Comparison of ENCODE assay signal across 19 cellular contexts in the genomic region with DNA sequence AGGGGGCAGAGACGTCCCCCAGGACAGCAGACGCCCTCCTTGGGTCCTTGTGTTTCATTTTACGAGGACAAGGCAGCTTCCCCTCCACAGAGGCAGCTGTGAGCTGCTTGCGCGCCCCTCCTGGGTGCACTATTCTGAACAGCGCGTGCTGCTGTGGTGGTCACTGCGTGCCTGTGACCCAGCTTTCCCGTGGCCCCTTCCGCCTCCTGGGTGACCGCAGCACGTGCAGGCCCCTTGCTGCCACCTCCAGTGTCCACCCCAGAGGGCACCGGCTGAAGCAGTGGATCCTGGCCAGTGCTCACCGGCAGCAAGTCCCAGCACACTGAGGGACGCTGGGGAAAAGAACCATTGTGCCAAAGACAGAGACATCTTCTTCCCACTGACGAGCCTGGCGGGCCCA.
DNase-seq lines count a peak whose midpoint lies in the region; ATAC-seq and TF ChIP-seq lines count a peak whose summit lies in the region.
"Had no signal": no experiment of that assay in that cellular context is flagged by ENCODE, and none has a peak within 500 bp of the region (broad histone marks: within the 10 kb centered on the region; RNA-seq: fewer than 3 reads in every experiment).

No MANE protein-coding gene starts in this region.

- no peaks in the 10 kb centered on the region for H3K9me2 ChIP-seq in Karpas-422 (replicated peaks; ENCODE audit: insufficient read depth, low read length)

- H2BK15ac ChIP-seq in neuronal stem cell (ENCODE audit: low read length) = no peak overlapping the region

- peaks cover 24% of the 10 kb centered on the region for H3K9me3 Mint-ChIP-seq in chondrocyte (ENCODE audit: low read depth)
- H3K9me3 Mint-ChIP-seq: CD8-positive, alpha-beta memory T cell had no signal

- peak overlapping the region in 9 of 11 experiments; percentile 55 to 86 (median 79); a peak in 18 of 22 replicates for H3K4me2 ChIP-seq in BLaER1 treated with 17β-estradiol and CSF1 and Interleukin-3, amounts not matched to agents 10 nM and 100 nM
- H3K4me2 ChIP-seq in neuronal stem cell (ENCODE audit: insufficient read depth, low read length, poor library complexity, severe bottlenecking) (no peak overlapping the region), Karpas-422 (ENCODE audit: low read depth, low read length, poor library complexity, severe bottlenecking) (no peak overlapping the region)
- H3K4me2 ChIP-seq: GM23338 had no signal

- H3K23ac ChIP-seq in neuronal stem cell (ENCODE audit: low read depth, low read length, poor library complexity) = peak overlapping the region; percentile 56

- ATAC-seq in upper lobe of right lung (peak; percentile 27), GM18519 (IDR thresholded peaks at IDR 0.05; ENCODE audit: low FRiP score, unreplicated experiment) (no peak)
- ATAC-seq: GM12878, GM23338, HCT116 had no signal

- peaks cover 0 to 94% (median 81%) of the 10 kb centered on the region in 10 experiments; a peak in 18 of 20 replicates for H3K4me1 ChIP-seq in BLaER1 treated with 17β-estradiol and CSF1 and Interleukin-3, amounts not matched to agents 10 nM and 100 nM
- peaks cover 0 to 4% of the 10 kb centered on the region in 2 donors for H3K4me1 ChIP-seq in neuronal stem cell (ENCODE audit: control insufficient read depth in 2 of 2, insufficient read depth in 1 of 2, low read depth in 1 of 2, low read length in 2 of 2)
- no peaks in the 10 kb centered on the region for H3K4me1 ChIP-seq in upper lobe of right lung
- H3K4me1 ChIP-seq in Karpas-422 (ENCODE audit: low read length) = no peaks in the 10 kb centered on the region
- H3K4me1 ChIP-seq in uterus = no peaks in the 10 kb centered on the region

- no peaks in the 10 kb centered on the region for H3K4me1 Mint-ChIP-seq in chondrocyte (ENCODE audit: low read depth)
- H3K4me1 Mint-ChIP-seq: CD14-positive monocyte; CD8-positive, alpha-beta memory T cell; GM23338 had no signal

- H3K4ac ChIP-seq in neuronal stem cell (ENCODE audit: low read length) = peak overlapping the region; percentile 10

- no peak overlapping the region for H2AFZ ChIP-seq in neuronal stem cell (ENCODE audit: low read length)
- H2AFZ ChIP-seq in Karpas-422 (ENCODE audit: low read length) = no peak overlapping the region
- H2AFZ ChIP-seq: GM23338 had no signal

- no peaks in the 10 kb centered on the region for H3K36me3 Mint-ChIP-seq in chondrocyte (ENCODE audit: low read depth)
- H3K36me3 Mint-ChIP-seq: CD14-positive monocyte; CD8-positive, alpha-beta memory T cell had no signal

- no peak for TF ChIP-seq CTCF in chondrocyte (IDR thresholded peaks at IDR 0.05)
- TF ChIP-seq CTCF in upper lobe of right lung (IDR thresholded peaks at IDR 0.05) = no peak
- no peak for TF ChIP-seq CTCF in uterus (IDR thresholded peaks at IDR 0.05)

- no peak overlapping the region for H3K4me3 ChIP-seq in BLaER1 treated with 17β-estradiol and CSF1 and Interleukin-3, amounts not matched to agents 10 nM and 100 nM
- H3K4me3 ChIP-seq in neuronal stem cell (ENCODE audit: low read length in 2 of 2) (no peak overlapping the region), upper lobe of right lung (no peak overlapping the region), Karpas-422 (ENCODE audit: low read length) (no peak overlapping the region), uterus (no peak overlapping the region)
- H3K4me3 ChIP-seq: GM12878, GM23338 had no signal

- peak overlapping the region; percentile 73 for H2AK5ac ChIP-seq in neuronal stem cell (ENCODE audit: low read depth, low read length)

- DNase-seq in chondrocyte (ENCODE audit: low spot score) = peak; percentile 63
- no peak for DNase-seq in neuronal stem cell (ENCODE audit: low spot score)
- DNase-seq in upper lobe of right lung = no peak
- DNase-seq in NCI-H146 (lab: John Stamatoyannopoulos, UW) = no peak
- no peak for DNase-seq in Karpas-422
- DNase-seq in uterus = no peak
- DNase-seq: CD4-positive, alpha-beta T cell; DMS 273 treated with DMSO at 0.1 percent for 48 hours; DMS79; EL; GDM1; H9 had no signal

- H4K91ac ChIP-seq in neuronal stem cell (ENCODE audit: low read depth, low read length, poor library complexity) = no peak overlapping the region

- H3K27ac Mint-ChIP-seq in chondrocyte (ENCODE audit: unreplicated experiment) = no peak overlapping the region
- H3K27ac Mint-ChIP-seq: CD14-positive monocyte; CD4-positive, alpha-beta T cell; CD8-positive, alpha-beta memory T cell; GM23338; H9 had no signal

- H3K27me3 Mint-ChIP-seq in chondrocyte (ENCODE audit: low read depth) = no peaks in the 10 kb centered on the region
- H3K27me3 Mint-ChIP-seq: CD4-positive, alpha-beta T cell; CD8-positive, alpha-beta memory T cell had no signal

- no peak overlapping the region for H3K14ac ChIP-seq in neuronal stem cell (ENCODE audit: low read length)

- peak overlapping the region in 6 of 11 experiments; percentile 8 to 66 (median 44); a peak in 7 of 22 replicates for H3K9ac ChIP-seq in BLaER1 treated with 17β-estradiol and CSF1 and Interleukin-3, amounts not matched to agents 10 nM and 100 nM
- H3K9ac ChIP-seq in neuronal stem cell (ENCODE audit: low read depth, low read length, poor library complexity) = no peak overlapping the region
- no peak overlapping the region for H3K9ac ChIP-seq in Karpas-422 (ENCODE audit: low read length)

- no peak overlapping the region for H4K8ac ChIP-seq in neuronal stem cell (ENCODE audit: low read depth, low read length)

- no CpG with 5 or more reads among the region's 17 CpGs for WGBS in neuronal stem cell (ENCODE audit: extremely low coverage in 2 of 2, insufficient read length in 2 of 2, insufficient replicate concordance in 1 of 2), 2 donors

- peaks cover 0 to 30% (median 9%) of the 10 kb centered on the region in 11 experiments; a peak in 11 of 22 replicates for H3K36me3 ChIP-seq in BLaER1 treated with 17β-estradiol and CSF1 and Interleukin-3, amounts not matched to agents 10 nM and 100 nM
- H3K36me3 ChIP-seq in neuronal stem cell (replicated peaks in 1 of 2; ENCODE audit: control insufficient read depth in 2 of 2, insufficient read depth in 2 of 2, low read length in 2 of 2) (no peaks in the 10 kb centered on the region), upper lobe of right lung (no peaks in the 10 kb centered on the region), Karpas-422 (ENCODE audit: insufficient read depth, low read length) (no peaks in the 10 kb centered on the region), uterus (no peaks in the 10 kb centered on the region)

- peak overlapping the region in 6 of 11 experiments; percentile 31 to 80 (median 68); a peak in 11 of 22 replicates for H3K27ac ChIP-seq in BLaER1 treated with 17β-estradiol and CSF1 and Interleukin-3, amounts not matched to agents 10 nM and 100 nM
- H3K27ac ChIP-seq in neuronal stem cell (replicated peaks; ENCODE audit: low read length) (no peak overlapping the region), upper lobe of right lung (no peak overlapping the region), Karpas-422 (ENCODE audit: low read length) (no peak overlapping the region), uterus (no peak overlapping the region)

- peak overlapping the region; percentile 70 for H3K18ac ChIP-seq in neuronal stem cell (ENCODE audit: low read length)

- H2BK5ac ChIP-seq in neuronal stem cell (ENCODE audit: low read length) = no peak overlapping the region

- no peaks in the 10 kb centered on the region for H3K79me2 ChIP-seq in Karpas-422 (ENCODE audit: low read length)

- no peak overlapping the region for H2BK120ac ChIP-seq in neuronal stem cell (ENCODE audit: low read depth, low read length)

- no peak for TF ChIP-seq POLR2A in uterus (IDR thresholded peaks at IDR 0.05)

- H4K20me1 ChIP-seq in BLaER1 treated with 17β-estradiol and CSF1 and Interleukin-3, amounts not matched to agents 10 nM and 100 nM = no peaks in the 10 kb centered on the region
- H4K20me1 ChIP-seq in Karpas-422 (ENCODE audit: insufficient read depth, low read depth, low read length) = no peaks in the 10 kb centered on the region

- peaks cover 15 to 37% (median 21%) of the 10 kb centered on the region in 11 experiments for H3K9me3 ChIP-seq in BLaER1 treated with 17β-estradiol and CSF1 and Interleukin-3, amounts not matched to agents 10 nM and 100 nM (replicated peaks in 1 of 11)
- peaks cover 0 to 6% of the 10 kb centered on the region in 2 donors for H3K9me3 ChIP-seq in neuronal stem cell (replicated peaks in 1 of 2; ENCODE audit: control insufficient read depth in 2 of 2, insufficient read depth in 1 of 2, low read depth in 1 of 2, low read length in 2 of 2)
- no peaks in the 10 kb centered on the region for H3K9me3 ChIP-seq in upper lobe of right lung
- H3K9me3 ChIP-seq in Karpas-422 (ENCODE audit: low read length) = no peaks in the 10 kb centered on the region
- H3K9me3 ChIP-seq in uterus = no peaks in the 10 kb centered on the region

- H3K79me1 ChIP-seq in neuronal stem cell (ENCODE audit: low read depth, low read length) = no peaks in the 10 kb centered on the region

- intact Hi-C loops in upper lobe of right lung (cut with DNase I) = no loop called here
- intact Hi-C loops in uterus (cut with DNase I; ENCODE audit: low total_unique reads) = no loop called here

- no peak overlapping the region for H2BK12ac ChIP-seq in neuronal stem cell (ENCODE audit: low read length)

- no peak overlapping the region for H3K4me3 Mint-ChIP-seq in chondrocyte (ENCODE audit: unreplicated experiment)
- H3K4me3 Mint-ChIP-seq: CD14-positive monocyte; CD4-positive, alpha-beta T cell; CD8-positive, alpha-beta memory T cell; GM23338; H9 had no signal

- peaks cover 0 to 22% (median 0%) of the 10 kb centered on the region in 11 experiments; a peak in 6 of 22 replicates for H3K27me3 ChIP-seq in BLaER1 treated with 17β-estradiol and CSF1 and Interleukin-3, amounts not matched to agents 10 nM and 100 nM
- H3K27me3 ChIP-seq in neuronal stem cell (ENCODE audit: control insufficient read depth in 3 of 3, insufficient read depth in 3 of 3, low read depth in 1 of 3, low read length in 3 of 3) (no peaks in the 10 kb centered on the region), upper lobe of right lung (no peaks in the 10 kb centered on the region), Karpas-422 (ENCODE audit: low read length) (no peaks in the 10 kb centered on the region), uterus (no peaks in the 10 kb centered on the region)

Comparison
In these comparisons a context has a peak if more than half of its experiments do, and no peak if none do; other contexts are left out.
1. H3K27ac ChIP-seq: peak in BLaER1 treated with 17β-estradiol and CSF1 and Interleukin-3, amounts not matched to agents 10 nM and 100 nM (6 of 11); none in neuronal stem cell (single experiment), upper lobe of right lung (single experiment), Karpas-422 (single experiment) and uterus (0 of 2).
2. H3K4me2 ChIP-seq: peak in BLaER1 treated with 17β-estradiol and CSF1 and Interleukin-3, amounts not matched to agents 10 nM and 100 nM (9 of 11); none in neuronal stem cell (single experiment) and Karpas-422 (single experiment).
3. H3K9ac ChIP-seq: peak in BLaER1 treated with 17β-estradiol and CSF1 and Interleukin-3, amounts not matched to agents 10 nM and 100 nM (6 of 11); none in neuronal stem cell (single experiment) and Karpas-422 (single experiment).